ENCODE assay signal across 14 cellular contexts in genomic region chr15:99435761-99436346, GRCh38.
DNase-seq lines count a peak whose midpoint lies in the region; ATAC-seq, FAIRE-seq and TF ChIP-seq lines count a peak whose summit lies in the region.
"Had no signal": no experiment of that assay in that cellular context is flagged by ENCODE, and none has a peak within 500 bp of the region (broad histone marks: within the 10 kb centered on the region; RNA-seq: fewer than 3 reads in every experiment).

No MANE protein-coding gene starts in this region.

- 66 to 75% methylated on average over 8 of the region's 8 CpGs for WGBS in heart right ventricle, 2 donors
- WGBS in endodermal cell (ENCODE audit: insufficient coverage in 1 of 2, insufficient read length in 1 of 2), 2 experiments: 93 to 97% methylated on average over 3 to 8 of the region's 8 CpGs

- H3K4me3 Mint-ChIP-seq in endodermal cell: no peak overlapping the region
- H3K4me3 Mint-ChIP-seq in naive thymus-derived CD8-positive, alpha-beta T cell: peak overlapping the region in 6 of 10 donors; percentile 2 to 69 (median 38)
- H3K4me3 Mint-ChIP-seq: activated CD4-positive, alpha-beta memory T cell treated with anti-CD3 and anti-CD28 coated beads for 36 hours had no signal

- peaks cover 26 to 82% (median 64%) of the 10 kb centered on the region in 9 donors for H3K4me1 ChIP-seq in heart right ventricle
- H3K4me1 ChIP-seq in endodermal cell (ENCODE audit: control insufficient read depth, insufficient read depth, low read length): peaks cover 5% of the 10 kb centered on the region
- H3K4me1 ChIP-seq in vagina: peaks cover 50% of the 10 kb centered on the region

- H3K36me3 Mint-ChIP-seq in endodermal cell (ENCODE audit: low read depth): no peaks in the 10 kb centered on the region
- no peaks in the 10 kb centered on the region for H3K36me3 Mint-ChIP-seq in naive thymus-derived CD8-positive, alpha-beta T cell
- H3K36me3 Mint-ChIP-seq: activated CD4-positive, alpha-beta memory T cell treated with anti-CD3 and anti-CD28 coated beads for 36 hours had no signal

- TF ChIP-seq POLR2A in vagina (IDR thresholded peaks at IDR 0.05): no peak

- peak overlapping the region in 9 of 10 donors; percentile 42 to 84 (median 49) for H3K27ac ChIP-seq in heart right ventricle
- H3K27ac ChIP-seq in endodermal cell (ENCODE audit: low read depth, low read length): no peak overlapping the region
- H3K27ac ChIP-seq in vagina: peak overlapping the region; percentile 61
- H3K27ac ChIP-seq: pancreas had no signal

- H3K9me3 ChIP-seq in heart right ventricle (no peaks in the 10 kb centered on the region), endodermal cell (ENCODE audit: control insufficient read depth, low read length) (no peaks in the 10 kb centered on the region), vagina (no peaks in the 10 kb centered on the region)
- H3K9me3 ChIP-seq: pancreas had no signal

- H3K27me3 ChIP-seq in heart right ventricle (no peaks in the 10 kb centered on the region), endodermal cell (ENCODE audit: control insufficient read depth, insufficient read depth, low read length, poor library complexity, severe bottlenecking) (no peaks in the 10 kb centered on the region), vagina (no peaks in the 10 kb centered on the region)
- H3K27me3 ChIP-seq: pancreas had no signal

- H3K27ac Mint-ChIP-seq in endodermal cell: no peak overlapping the region
- H3K27ac Mint-ChIP-seq in naive thymus-derived CD8-positive, alpha-beta T cell: peak overlapping the region; percentile 59 to 96 (median 76)
- H3K27ac Mint-ChIP-seq: activated CD4-positive, alpha-beta memory T cell treated with anti-CD3 and anti-CD28 coated beads for 36 hours had no signal

- DNase-seq in heart right ventricle: no peak
- DNase-seq in left cardiac atrium: no peak
- DNase-seq in endodermal cell: peak; percentile 36
- DNase-seq in naive thymus-derived CD8-positive, alpha-beta T cell: no peak
- no peak for DNase-seq in vagina (ENCODE audit: extremely low spot score in 2 of 2)
- DNase-seq in EL: no peak
- no peak for DNase-seq in D721Med (ENCODE audit: insufficient read length, low spot score)
- DNase-seq: activated CD4-positive, alpha-beta memory T cell treated with anti-CD3 and anti-CD28 coated beads for 36 hours; AML-193; GDM1; stimulated activated CD4-positive, alpha-beta T cell treated with anti-CD3 and anti-CD28 coated beads, Interleukin-4, amount 100 ng/mL, for 1 hour had no signal

- intact Hi-C loops in heart right ventricle (cut with DNase I) (loop anchor here in 2 of 10 donors (10.0 kb wide), 1 partner anchor 129 kb away; the partner anchor contains the start of gene MEF2A (in 2 of the 2)), left cardiac atrium (cut with DNase I) (no loop called here), vagina (cut with DNase I) (no loop called here)

- no peak overlapping the region for H3K4me3 ChIP-seq in heart right ventricle
- H3K4me3 ChIP-seq in endodermal cell (ENCODE audit: low read length): no peak overlapping the region
- H3K4me3 ChIP-seq in vagina: peak overlapping the region in 1 of 2 donors; percentile 27

- H3K27me3 Mint-ChIP-seq in endodermal cell (ENCODE audit: insufficient read depth): no peaks in the 10 kb centered on the region
- no peaks in the 10 kb centered on the region for H3K27me3 Mint-ChIP-seq in naive thymus-derived CD8-positive, alpha-beta T cell
- H3K27me3 Mint-ChIP-seq: activated CD4-positive, alpha-beta memory T cell treated with anti-CD3 and anti-CD28 coated beads for 36 hours had no signal

- H3K36me3 ChIP-seq in heart right ventricle: no peaks in the 10 kb centered on the region
- no peaks in the 10 kb centered on the region for H3K36me3 ChIP-seq in endodermal cell (ENCODE audit: control insufficient read depth, insufficient read depth, low read length)
- H3K36me3 ChIP-seq in vagina: no peaks in the 10 kb centered on the region
- H3K36me3 ChIP-seq: pancreas had no signal

- peaks cover 5% of the 10 kb centered on the region for H3K4me1 Mint-ChIP-seq in endodermal cell
- H3K4me1 Mint-ChIP-seq in naive thymus-derived CD8-positive, alpha-beta T cell: peaks cover 28 to 96% (median 92%) of the 10 kb centered on the region in 4 donors

- POLR2A ChIA-PET in naive thymus-derived CD8-positive, alpha-beta T cell (lab: Charles Lee): interaction anchor here (0.5 to 5.5 kb wide), 6 partner anchors 7 to 799 kb away, joined by 3 to 42 read pairs (median 20); partner anchors contain the start of gene LYSMD4

- no peak for FAIRE-seq in D721Med (lab: Jason Lieb, UNC)
- FAIRE-seq: endothelial cell of umbilical vein, pancreas had no signal

- ATAC-seq in heart right ventricle (no peak), left cardiac atrium (no peak), GM18519 (IDR thresholded peaks at IDR 0.05; ENCODE audit: low FRiP score, unreplicated experiment) (no peak)
- ATAC-seq in naive thymus-derived CD8-positive, alpha-beta T cell: no peak

- TF ChIP-seq CTCF in heart right ventricle (IDR thresholded peaks at IDR 0.05) (no peak), endodermal cell (conservative IDR thresholded peaks at IDR 0.05) (no peak), vagina (IDR thresholded peaks at IDR 0.05) (no peak), D721Med (IDR thresholded peaks at IDR 0.05; ENCODE audit: insufficient read depth, missing control alignments) (no peak)

- no peak overlapping the region for H3K9ac ChIP-seq in endodermal cell (ENCODE audit: extremely low read depth, low read length, poor library complexity, severe bottlenecking)

- H3K9me3 Mint-ChIP-seq in endodermal cell: no peaks in the 10 kb centered on the region
- no peaks in the 10 kb centered on the region for H3K9me3 Mint-ChIP-seq in naive thymus-derived CD8-positive, alpha-beta T cell
- H3K9me3 Mint-ChIP-seq: activated CD4-positive, alpha-beta memory T cell treated with anti-CD3 and anti-CD28 coated beads for 36 hours had no signal
